1 cellular context compared by ENCODE assay signal in genomic region chr2:8677646-8678592, GRCh38.
TF ChIP-seq lines count a peak whose summit lies in the region.

No MANE protein-coding gene starts in this region.

TF ChIP-seq in HEK293, 187 proteins besides CTCF, POLR2A, EP300 and RAD21 (continued from another document):
- TF ChIP-seq TCF7L2 (IDR thresholded peaks at IDR 0.05; ENCODE audit: borderline replicate concordance, low read depth, low read length) (peak; percentile 75), ZNF639 (tag by site-specific recombination; IDR thresholded peaks at IDR 0.05) (no peak), ZBTB48 (tag by site-specific recombination; IDR thresholded peaks at IDR 0.05) (no peak), ZNF76 (tag by site-specific recombination; IDR thresholded peaks at IDR 0.05; ENCODE audit: borderline replicate concordance, low read depth) (no peak), ZNF148 (tag by site-specific recombination; IDR thresholded peaks at IDR 0.05; ENCODE audit: borderline replicate concordance) (no peak), ZNF792 (tag by site-specific recombination; IDR thresholded peaks at IDR 0.05) (no peak), ZNF600 (tag by site-specific recombination; IDR thresholded peaks at IDR 0.05) (peak; percentile 78), ZNF624 (tag by site-specific recombination; IDR thresholded peaks at IDR 0.05) (no peak), ZNF416 (tag by site-specific recombination; IDR thresholded peaks at IDR 0.05) (no peak), PATZ1 (tag by site-specific recombination; IDR thresholded peaks at IDR 0.05) (peak; percentile 59), ZNF18 (tag by site-specific recombination; IDR thresholded peaks at IDR 0.05) (no peak), ZBTB20 (tag by site-specific recombination; IDR thresholded peaks at IDR 0.05) (peak; percentile 62), KLF1 (tag by site-specific recombination; IDR thresholded peaks at IDR 0.05) (no peak), BCL11B (tag by site-specific recombination; IDR thresholded peaks at IDR 0.05; ENCODE audit: low read depth) (no peak), WT1 (tag by site-specific recombination; IDR thresholded peaks at IDR 0.05) (no peak), ZNF335 (tag by site-specific recombination; conservative IDR thresholded peaks at IDR 0.05) (peak; percentile 75), PRDM10 (tag by site-specific recombination; IDR thresholded peaks at IDR 0.05) (peak; percentile 50; the same call in 1 of the 2 replicates), SETDB1 (IDR thresholded peaks at IDR 0.05; ENCODE audit: insufficient read length, low read length) (no peak), ATF2 (tag by site-specific recombination; IDR thresholded peaks at IDR 0.05; ENCODE audit: low read depth) (no peak), ZFP41 (tag by site-specific recombination; IDR thresholded peaks at IDR 0.05; ENCODE audit: borderline replicate concordance) (no peak), ZBTB26 (tag by site-specific recombination; optimal IDR thresholded peaks at IDR 0.05) (peak; percentile 54), GLIS2 (tag by site-specific recombination; IDR thresholded peaks at IDR 0.05) (peak; percentile 37), REPIN1 (tag by site-specific recombination; IDR thresholded peaks at IDR 0.05; ENCODE audit: low read depth) (no peak), ZNF341 (tag by site-specific recombination; IDR thresholded peaks at IDR 0.05; ENCODE audit: low read depth) (no peak), MZF1 (tag by site-specific recombination; IDR thresholded peaks at IDR 0.05; ENCODE audit: borderline replicate concordance) (0 out of 2 replicates have a peak, but pooled peaks have one; percentile 46), ZBTB17 (tag by site-specific recombination; IDR thresholded peaks at IDR 0.05) (peak; percentile 77), ZNF366 (tag by site-specific recombination; conservative IDR thresholded peaks at IDR 0.05) (peak; percentile 35; the same call in 1 of the 2 replicates), ZBTB8A (tag by site-specific recombination; IDR thresholded peaks at IDR 0.05) (0 out of 2 replicates have a peak, but pooled peaks have one; percentile 13), KLF17 (tag by site-specific recombination; IDR thresholded peaks at IDR 0.05) (no peak), ZNF362 (tag by site-specific recombination; IDR thresholded peaks at IDR 0.05) (no peak), FEZF1 (tag by site-specific recombination; IDR thresholded peaks at IDR 0.05) (peak; percentile 67), ZNF391 (tag by site-specific recombination; IDR thresholded peaks at IDR 0.05; ENCODE audit: borderline replicate concordance, low read depth) (no peak), ZNF23 (tag by site-specific recombination; IDR thresholded peaks at IDR 0.05; ENCODE audit: borderline replicate concordance) (no peak), GLIS1 (tag by site-specific recombination; IDR thresholded peaks at IDR 0.05) (peak; percentile 45)
